In the genomic region with DNA sequence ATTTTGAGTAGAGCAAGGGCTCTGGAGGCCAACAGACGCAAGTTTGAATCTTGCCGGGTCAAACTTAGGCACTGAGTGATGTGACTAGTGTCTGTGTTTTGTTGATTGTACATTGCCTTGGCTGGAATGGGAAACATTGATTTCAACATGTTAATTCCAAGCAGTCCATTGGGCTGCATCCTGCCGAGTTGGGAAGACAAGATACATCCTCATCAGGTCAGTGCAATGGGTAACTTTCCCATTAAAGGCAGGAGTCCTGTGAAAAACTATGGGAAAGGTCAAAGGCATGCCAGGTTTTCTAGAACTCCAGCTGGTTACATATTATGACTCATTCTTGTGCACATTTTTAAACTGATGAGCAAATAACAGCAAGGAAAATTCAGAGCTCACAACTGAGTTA, we compare ENCODE assay signal across 10 cellular contexts.
DNase-seq lines count a peak whose midpoint lies in the region; ATAC-seq, FAIRE-seq and TF ChIP-seq lines count a peak whose summit lies in the region.
"Had no signal": no experiment of that assay in that cellular context is flagged by ENCODE, and none has a peak within 500 bp of the region (broad histone marks: within the 10 kb centered on the region; RNA-seq: fewer than 3 reads in every experiment).

No MANE protein-coding gene starts in this region.

- ATAC-seq in GM21825 (IDR thresholded peaks at IDR 0.05; ENCODE audit: unreplicated experiment): no peak

- no peak overlapping the region for H3K4me2 ChIP-seq in mesendoderm (ENCODE audit: low read length)

- H3K79me1 ChIP-seq in mesendoderm (ENCODE audit: low read length): no peaks in the 10 kb centered on the region

- H3K79me2 ChIP-seq in mesendoderm (ENCODE audit: control insufficient read depth, insufficient read depth, low read length): no peaks in the 10 kb centered on the region

- H3K9me3 ChIP-seq in small intestine (ENCODE audit: control insufficient read depth, low read depth) (no peaks in the 10 kb centered on the region), tibial artery (no peaks in the 10 kb centered on the region)

- H3K4me3 ChIP-seq in choroid plexus epithelial cell (ENCODE audit: low read depth, low read length) (no peak overlapping the region), mesendoderm (ENCODE audit: low read length) (no peak overlapping the region), small intestine (ENCODE audit: low read depth in 1 of 2, low read length in 2 of 2) (no peak overlapping the region), H7 (ENCODE audit: insufficient read depth, low read depth, low read length) (no peak overlapping the region), tibial artery (no peak overlapping the region)

- H3K4me1 ChIP-seq in mesendoderm (ENCODE audit: control insufficient read depth, low read depth, low read length): no peaks in the 10 kb centered on the region
- H3K4me1 ChIP-seq in small intestine (ENCODE audit: control insufficient read depth in 2 of 2, insufficient read depth in 1 of 2, low read depth in 1 of 2, low read length in 1 of 2): no peaks in the 10 kb centered on the region
- H3K4me1 ChIP-seq in tibial artery: no peaks in the 10 kb centered on the region

- H2AK5ac ChIP-seq in mesendoderm (ENCODE audit: low read length): no peak overlapping the region

- no peaks in the 10 kb centered on the region for H3K36me3 ChIP-seq in mesendoderm (ENCODE audit: control insufficient read depth, insufficient read depth, low read length)
- no peaks in the 10 kb centered on the region for H3K36me3 ChIP-seq in small intestine (ENCODE audit: control insufficient read depth in 2 of 2, insufficient read depth in 2 of 2, low read length in 2 of 2)
- no peaks in the 10 kb centered on the region for H3K36me3 ChIP-seq in H7 (replicated peaks; ENCODE audit: control insufficient read depth, insufficient read depth, low read length)
- H3K36me3 ChIP-seq in tibial artery: no peaks in the 10 kb centered on the region

- H3K23ac ChIP-seq in mesendoderm (ENCODE audit: low read length): no peak overlapping the region

- no peak overlapping the region for H3K56ac ChIP-seq in mesendoderm (ENCODE audit: low read length)

- no peak overlapping the region for H3K9ac ChIP-seq in mesendoderm (ENCODE audit: low read length)

- DNase-seq in CD1c-positive myeloid dendritic cell (ENCODE audit: extremely low spot score) (peak; percentile 37), LoVo (ENCODE audit: low spot score) (peak; percentile 40), choroid plexus epithelial cell (ENCODE audit: low read depth) (peak; percentile 83), mesendoderm (peak; percentile 62), small intestine (no peak), H7 (no peak), tibial artery (no peak)
- DNase-seq: naive B cell, NCI-H2029 had no signal

- no CpG with 5 or more reads among the region's 3 CpGs for WGBS in mesendoderm (ENCODE audit: extremely low coverage, insufficient coverage, low lambda C conversion rate)
- WGBS in small intestine, 3 donors: 47 to 74% (median 67%) methylated on average over 3 of the region's 3 CpGs

- no peak overlapping the region for H4K5ac ChIP-seq in mesendoderm (ENCODE audit: low read length)

- H3K27ac ChIP-seq in mesendoderm (ENCODE audit: low read depth, low read length): no peak overlapping the region
- H3K27ac ChIP-seq in small intestine (ENCODE audit: low read depth in 1 of 2, low read length in 1 of 2): peak overlapping the region in 1 of 2 donors; percentile 22
- no peak overlapping the region for H3K27ac ChIP-seq in tibial artery

- intact Hi-C loops in tibial artery (cut with DNase I; ENCODE audit: low total_unique reads): no loop called here

- no peak overlapping the region for H3K18ac ChIP-seq in mesendoderm (ENCODE audit: low read length)

- no peak overlapping the region for H2BK120ac ChIP-seq in mesendoderm (ENCODE audit: low read depth, low read length)

- no peak overlapping the region for H2BK15ac ChIP-seq in mesendoderm (replicated peaks; ENCODE audit: low read depth)

- no peak for FAIRE-seq in small intestine (lab: Jason Lieb, UNC)

- no peak overlapping the region for H3K4ac ChIP-seq in mesendoderm (ENCODE audit: low read depth, low read length)

- TF ChIP-seq CTCF in choroid plexus epithelial cell (conservative IDR thresholded peaks at IDR 0.05; ENCODE audit: low read depth, low read length): no peak
- no peak for TF ChIP-seq CTCF in tibial artery (IDR thresholded peaks at IDR 0.05)

- H2BK5ac ChIP-seq in mesendoderm (ENCODE audit: low read length): no peak overlapping the region

- no peaks in the 10 kb centered on the region for H3K27me3 ChIP-seq in mesendoderm (ENCODE audit: insufficient read depth, low read length, poor library complexity)
- H3K27me3 ChIP-seq in small intestine (ENCODE audit: control insufficient read depth in 2 of 2, insufficient read depth in 2 of 2, low read length in 2 of 2): no peaks in the 10 kb centered on the region
- H3K27me3 ChIP-seq in H7 (ENCODE audit: control insufficient read depth, insufficient read depth, low read length): no peaks in the 10 kb centered on the region
- H3K27me3 ChIP-seq in tibial artery: no peaks in the 10 kb centered on the region

- H4K8ac ChIP-seq in mesendoderm (ENCODE audit: low read depth, low read length): no peak overlapping the region

Comparison
In these comparisons a context has a peak if more than half of its experiments do, and no peak if none do; other contexts are left out.
1. DNase-seq: peak in CD1c-positive myeloid dendritic cell (single experiment), LoVo (single experiment), choroid plexus epithelial cell (single experiment) and mesendoderm (single experiment); none in small intestine (single experiment), H7 (single experiment) and tibial artery (0 of 2).